In genomic region chr1:84632975-84633427, GRCh38 we compare ENCODE assay signal across 8 cellular contexts. TPM values are rescaled to one million over a fixed set of nuclear protein-coding genes. Genes with fewer than 3 reads are reported as not detected.
DNase-seq lines count a peak whose midpoint lies in the region; ATAC-seq and TF ChIP-seq lines count a peak whose summit lies in the region.

No MANE protein-coding gene starts in this region.

- H3K36me3 ChIP-seq in left lung: no peaks in the 10 kb centered on the region

- H3K27me3 Mint-ChIP-seq in effector memory CD8-positive, alpha-beta T cell: peaks cover 6 to 26% of the 10 kb centered on the region in 2 donors
- peaks cover 9 to 31% of the 10 kb centered on the region in 2 donors for H3K27me3 Mint-ChIP-seq in natural killer cell (ENCODE audit: low read depth in 2 of 2)

- TF ChIP-seq CTCF in left lung (IDR thresholded peaks at IDR 0.05): no peak
- TF ChIP-seq CTCF in natural killer cell (IDR thresholded peaks at IDR 0.05): no peak

- no peaks in the 10 kb centered on the region for H3K9me3 Mint-ChIP-seq in effector memory CD8-positive, alpha-beta T cell
- no peaks in the 10 kb centered on the region for H3K9me3 Mint-ChIP-seq in natural killer cell

- H3K4me3 ChIP-seq in left lung: no peak overlapping the region

- ATAC-seq in HG02943 (IDR thresholded peaks at IDR 0.05; ENCODE audit: low read depth, unreplicated experiment): peak; percentile 62
- ATAC-seq in left lung: peak; percentile 72
- no peak for ATAC-seq in effector memory CD8-positive, alpha-beta T cell (replicated peaks)
- ATAC-seq in natural killer cell: no peak

- H3K4me3 Mint-ChIP-seq in effector memory CD8-positive, alpha-beta T cell: no peak overlapping the region
- no peak overlapping the region for H3K4me3 Mint-ChIP-seq in natural killer cell

- no peaks in the 10 kb centered on the region for H3K36me3 Mint-ChIP-seq in effector memory CD8-positive, alpha-beta T cell (ENCODE audit: insufficient read depth)
- H3K36me3 Mint-ChIP-seq in natural killer cell: no peaks in the 10 kb centered on the region

- peak; percentile 92 for DNase-seq in DMS53 (lab: John Stamatoyannopoulos, UW)
- peak; percentile 66 for DNase-seq in amniotic epithelial cell (ENCODE audit: low read depth)
- no peak for DNase-seq in left lung
- no peak for DNase-seq in cortex of kidney (lab: John Stamatoyannopoulos, UW)
- no peak for DNase-seq in NCI-H345 treated with DMSO at 0.1 percent for 48 hours (lab: John Stamatoyannopoulos, UW; ENCODE audit: unreplicated experiment)
- no peak for DNase-seq in effector memory CD8-positive, alpha-beta T cell
- DNase-seq in natural killer cell: no peak

- no peak overlapping the region for H3K27ac ChIP-seq in left lung

- H3K27me3 ChIP-seq in left lung: no peaks in the 10 kb centered on the region

- no peaks in the 10 kb centered on the region for H3K4me1 ChIP-seq in left lung

- intact Hi-C loops in left lung (cut with DNase I): no loop called here
- intact Hi-C loops in natural killer cell (cut with micrococcal nuclease): no loop called here

- H3K9me3 ChIP-seq in left lung: no peaks in the 10 kb centered on the region

- H3K27ac Mint-ChIP-seq in effector memory CD8-positive, alpha-beta T cell: no peak overlapping the region
- H3K27ac Mint-ChIP-seq in natural killer cell: no peak overlapping the region

- no peaks in the 10 kb centered on the region for H3K4me1 Mint-ChIP-seq in effector memory CD8-positive, alpha-beta T cell (ENCODE audit: low read depth in 2 of 2)
- H3K4me1 Mint-ChIP-seq in natural killer cell: no peaks in the 10 kb centered on the region

RNA-seq across cellular contexts. Expression of gene SSX2IP, which starts 57.3 kb away (rescaled TPM):
- 10 to 100 TPM; 10.1 to 11.7 TPM for total RNA-seq in left lung
- 10 to 100 TPM; 24.2 to 35.8 (median 27.2) TPM for total RNA-seq in natural killer cell

RNA-seq across cellular contexts. Expression of gene CTBS, which starts 58.8 kb away (rescaled TPM):
- 10 to 100 TPM; 22.1 to 25.7 TPM for total RNA-seq in left lung
- 10 to 100 TPM; 14.4 to 19.9 (median 17.1) TPM for total RNA-seq in natural killer cell

Comparison
In these comparisons a context has a peak if more than half of its experiments do, and no peak if none do; other contexts are left out.
1. DNase-seq: peak in DMS53 (single experiment) and amniotic epithelial cell (single experiment); none in left lung (0 of 2), cortex of kidney (single experiment), NCI-H345 treated with DMSO at 0.1 percent for 48 hours (single experiment), effector memory CD8-positive, alpha-beta T cell (0 of 3) and natural killer cell (single experiment).
2. ATAC-seq: peak in HG02943 (single experiment) and left lung (single experiment); none in effector memory CD8-positive, alpha-beta T cell (single experiment) and natural killer cell (0 of 3).